In the genomic region with DNA sequence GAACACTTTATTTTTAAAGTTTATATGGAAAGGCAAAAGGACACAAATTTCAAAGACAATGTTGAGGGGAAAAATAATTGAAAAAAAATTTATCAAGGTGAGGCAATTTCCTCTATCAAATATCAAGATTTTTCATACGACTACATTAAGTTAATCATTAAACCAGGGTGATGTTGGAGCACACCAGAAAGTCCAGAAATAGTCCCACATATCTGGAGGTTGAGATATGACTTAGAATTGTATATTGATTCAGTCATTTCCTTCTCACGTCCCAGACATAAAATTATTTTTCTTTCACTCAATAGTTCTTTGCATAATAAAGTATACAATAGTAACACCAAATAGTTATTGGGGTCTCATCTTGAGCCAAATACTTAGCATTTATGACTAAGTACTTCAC, we compare ENCODE assay signal across 35 cellular contexts.
"Had no signal": no experiment of that assay in that cellular context is flagged by ENCODE, and none has a peak within 500 bp of the region (broad histone marks: within the 10 kb centered on the region; RNA-seq: fewer than 3 reads in every experiment).

No MANE protein-coding gene starts in this region.

- H3K27me3 ChIP-seq: MG63 had no signal

- H3K36me3 ChIP-seq: MG63 had no signal

- DNase-seq: Karpas-422, Kasumi-1, MG63, MM.1S, MV-4-11, NCI-H1048, NCI-H1092, NCI-H1092 treated with DMSO at 0.1 percent for 48 hours, NCI-H1105, NCI-H1105 treated with DMSO at 0.1 percent for 48 hours, NCI-H1417, NCI-H1417 treated with DMSO at 0.1 percent for 48 hours, NCI-H1436, NCI-H1436 treated with DMSO at 0.1 percent for 48 hours, NCI-H146, NCI-H1694, NCI-H1694 treated with DMSO at 0.1 percent for 48 hours, NCI-H187, NCI-H187 treated with DMSO at 0.1 percent for 48 hours, NCI-H1930, NCI-H2029, NCI-H2029 treated with DMSO at 0.1 percent for 48 hours, NCI-H2081 treated with DMSO at 0.1 percent for 48 hours, NCI-H2107, NCI-H2171, NCI-H2171 treated with DMSO at 0.1 percent for 48 hours, NCI-H2227 treated with DMSO at 0.1 percent for 48 hours, NCI-H226, NCI-H345, NCI-H446, NCI-H446 treated with DMSO at 0.1 percent for 48 hours, NCI-H510A, NCI-H510A treated with DMSO at 0.1 percent for 48 hours, NCI-H524, NCI-H524 treated with DMSO at 0.1 percent for 48 hours had no signal

- H3K4me3 ChIP-seq: MG63 had no signal

- H3K9me3 ChIP-seq: MG63 had no signal
